ENCODE assay signal across 7 cellular contexts in genomic region chr6:30821862-30822784, GRCh38.
DNase-seq lines count a peak whose midpoint lies in the region; ATAC-seq, FAIRE-seq and TF ChIP-seq lines count a peak whose summit lies in the region.

No MANE protein-coding gene starts in this region.

- TF ChIP-seq CTCF in KMS-11 (conservative IDR thresholded peaks at IDR 0.05; ENCODE audit: low read depth, low read length), result peak; percentile 70
- peak; percentile 42 for TF ChIP-seq CTCF in kidney (IDR thresholded peaks at IDR 0.05; ENCODE audit: borderline replicate concordance, extremely low read depth, insufficient read depth)
- peak in 4 of 6 experiments; percentile 14 to 68 (median 54) for TF ChIP-seq CTCF in thyroid gland (IDR thresholded peaks at IDR 0.05)

- intact Hi-C loops in kidney (cut with DNase I), result loop anchor here (10.0 kb wide), 2 partner anchors 53 to 253 kb away; no protein-coding TSS in a partner anchor
- intact Hi-C loops in thyroid gland (cut with DNase I), result loop anchor here (10.0 kb wide), 1 partner anchor 77 kb away; the partner anchor contains the start of genes FLOT1 and IER3

- peak overlapping the region; percentile 66 for H2AFZ ChIP-seq in KMS-11 (ENCODE audit: low read depth)

- no peaks in the 10 kb centered on the region for H3K79me2 ChIP-seq in KMS-11 (ENCODE audit: insufficient read depth, low read depth)

- 39 to 44% methylated on average over 6 of the region's 6 CpGs for WGBS in thyroid gland, 2 donors

- peak; percentile 62 for DNase-seq in EH (ENCODE audit: low read depth)
- peak; percentile 60 for DNase-seq in astrocyte of the hippocampus (ENCODE audit: low read depth, low spot score)
- DNase-seq in kidney, result no peak
- no peak for DNase-seq in thyroid gland
- DNase-seq in stimulated activated naive CD8-positive, alpha-beta T cell treated with anti-CD3 and anti-CD28 coated beads, Interleukin-15, Interleukin-2, amounts not matched to agents 100 U/mL and 50 U/mL, for 24 hours, result no peak

- H3K27ac ChIP-seq in KMS-11 (no peak overlapping the region), kidney (ENCODE audit: low read depth in 2 of 2, low read length in 2 of 2) (no peak overlapping the region), thyroid gland (peak overlapping the region; percentile 62 to 74 (median 63))

- H3K9me3 ChIP-seq in kidney (ENCODE audit: control insufficient read depth in 1 of 2, low read length in 2 of 2), result no peaks in the 10 kb centered on the region
- no peaks in the 10 kb centered on the region for H3K9me3 ChIP-seq in thyroid gland

- peaks cover 6% of the 10 kb centered on the region for H3K4me1 ChIP-seq in KMS-11 (ENCODE audit: low read depth, poor library complexity, severe bottlenecking)
- peaks cover 5 to 7% of the 10 kb centered on the region in 2 donors for H3K4me1 ChIP-seq in kidney (ENCODE audit: control insufficient read depth in 1 of 2, insufficient read depth in 1 of 2, low read depth in 1 of 2, low read length in 2 of 2)
- H3K4me1 ChIP-seq in thyroid gland, result peaks cover 38 to 53% of the 10 kb centered on the region in 2 donors

- H3K4me2 ChIP-seq in KMS-11, result no peak overlapping the region; the same call in 1 of the 2 replicates

- TF ChIP-seq POLR2A in thyroid gland (IDR thresholded peaks at IDR 0.05), result no peak

- H4K20me1 ChIP-seq in KMS-11 (ENCODE audit: insufficient read depth), result no peaks in the 10 kb centered on the region

- H3K36me3 ChIP-seq in KMS-11 (ENCODE audit: insufficient read depth), result no peaks in the 10 kb centered on the region
- H3K36me3 ChIP-seq in kidney (ENCODE audit: control insufficient read depth in 1 of 2, insufficient read depth in 2 of 2, low read length in 2 of 2), result no peaks in the 10 kb centered on the region
- H3K36me3 ChIP-seq in thyroid gland, result no peaks in the 10 kb centered on the region

- ATAC-seq in HG03280 (IDR thresholded peaks at IDR 0.05; ENCODE audit: unreplicated experiment), result no peak
- no peak for ATAC-seq in stimulated activated naive CD8-positive, alpha-beta T cell treated with anti-CD3 and anti-CD28 coated beads, Interleukin-15, Interleukin-2, amounts not matched to agents 100 U/mL and 50 U/mL, for 24 hours

- H3K4me3 ChIP-seq in KMS-11 (IDR thresholded peaks at IDR 0.05; ENCODE audit: insufficient read depth, low read depth, low read length) (no peak overlapping the region), kidney (ENCODE audit: low read length in 2 of 2) (no peak overlapping the region), thyroid gland (replicated peaks in 1 of 3) (no peak overlapping the region)

- FAIRE-seq in kidney (lab: Jason Lieb, UNC), result no peak

- H3K9ac ChIP-seq in KMS-11, result no peak overlapping the region
- no peak overlapping the region for H3K9ac ChIP-seq in kidney (ENCODE audit: low read length in 2 of 2)

- H3K27me3 ChIP-seq in KMS-11 (ENCODE audit: insufficient read depth, low read depth) (no peaks in the 10 kb centered on the region), thyroid gland (no peaks in the 10 kb centered on the region)

Comparison
In these comparisons a context has a peak if more than half of its experiments do, and no peak if none do; other contexts are left out.
1. DNase-seq: peak in EH (single experiment) and astrocyte of the hippocampus (single experiment); none in kidney (single experiment), thyroid gland (0 of 2) and stimulated activated naive CD8-positive, alpha-beta T cell treated with anti-CD3 and anti-CD28 coated beads, Interleukin-15, Interleukin-2, amounts not matched to agents 100 U/mL and 50 U/mL, for 24 hours (single experiment).
2. H3K27ac ChIP-seq: peak in thyroid gland (3 of 3); none in KMS-11 (single experiment) and kidney (0 of 2).
3. Peak in every context shown above with its lines, with median percentiles within 50 percentile points of each other: CTCF ChIP-seq.